37 cellular contexts compared by ENCODE assay signal in genomic region chr13:20134732-20135131, GRCh38. TPM values are rescaled to one million over a fixed set of nuclear protein-coding genes. Genes with fewer than 3 reads are reported as not detected.
"Had no signal": no experiment of that assay in that cellular context is flagged by ENCODE, and none has a peak within 500 bp of the region (broad histone marks: within the 10 kb centered on the region; RNA-seq: fewer than 3 reads in every experiment).

No MANE protein-coding gene starts in this region.

- H3K36me3 ChIP-seq: adrenal gland, esophagus squamous epithelium, gastroesophageal sphincter, WERI-Rb-1 had no signal

- H3K27ac Mint-ChIP-seq: activated B cell treated with CpG ODN at 0.5 μM for 24 hours; activated CD8-positive, alpha-beta T cell treated with anti-CD3 and anti-CD28 coated beads for 36 hours; activated naive CD4-positive, alpha-beta T cell treated with anti-CD3 and anti-CD28 coated beads for 36 hours; activated naive CD4-positive, alpha-beta T cell treated with anti-CD3 and anti-CD28 coated beads, Interleukin-2, amount 50 U/mL, for 24 hours; activated naive CD8-positive, alpha-beta T cell treated with anti-CD3 and anti-CD28 coated beads for 36 hours; activated naive CD8-positive, alpha-beta T cell treated with anti-CD3 and anti-CD28 coated beads, Interleukin-2, amount 50 U/mL, for 24 hours; activated T-helper 1 cell treated with anti-CD3 and anti-CD28 coated beads, Interleukin-12 subunit alpha, Interleukin-12 subunit beta, Interleukin-2, Interleukin-4 antibody, amounts not matched to agents 30 ng/mL and 10 ng/mL and 1 ng/mL, durations not matched to agents 14 hours and 24 hours and 36 hours; activated T-helper 2 cell treated with anti-CD3 and anti-CD28 coated beads, Interferon-gamma antibody, Interleukin-2, Interleukin-4, amounts not matched to agents 10 μg/mL and 5 μg/mL and 100 μg/mL, durations not matched to agents 14 hours and 24 hours and 36 hours; effector memory CD8-positive, alpha-beta T cell; T-helper 17 cell; T-helper 2 cell treated with Interferon-gamma antibody and Interleukin-4, amounts not matched to agents 5 μg/mL and 100 μg/mL, for 36 hours had no signal

- H3K4me1 Mint-ChIP-seq: T-helper 17 cell had no signal

- H3K27me3 ChIP-seq: body of pancreas had no signal

- H3K4me3 ChIP-seq: adrenal gland, body of pancreas, esophagus squamous epithelium, gastroesophageal sphincter had no signal

- H3K36me3 Mint-ChIP-seq: activated naive CD4-positive, alpha-beta T cell treated with anti-CD3 and anti-CD28 coated beads, Interleukin-2, amount 50 U/mL, for 24 hours; activated naive CD8-positive, alpha-beta T cell treated with anti-CD3 and anti-CD28 coated beads for 36 hours had no signal

- ATAC-seq: activated CD4-positive, CD25-positive, alpha-beta regulatory T cell treated with anti-CD3 and anti-CD28 coated beads, Interleukin-2, amount 50 U/mL, for 24 hours; activated CD8-positive, alpha-beta T cell treated with anti-CD3 and anti-CD28 coated beads for 36 hours; activated naive CD8-positive, alpha-beta T cell treated with anti-CD3 and anti-CD28 coated beads, Interleukin-2, amount 50 U/mL, for 24 hours; body of pancreas; effector memory CD8-positive, alpha-beta T cell; gastroesophageal sphincter; T-helper 17 cell had no signal

- H3K4me1 ChIP-seq: adrenal gland had no signal

- DNase-seq: activated B cell treated with CpG ODN at 0.5 μM for 24 hours; activated CD4-positive, alpha-beta T cell treated with anti-CD3 and anti-CD28 coated beads for 48 hours; activated CD4-positive, alpha-beta T cell treated with anti-CD3 and anti-CD28 coated beads, Interleukin-2, amount 50 U/mL, for 1 hour; activated CD4-positive, alpha-beta T cell treated with anti-CD3 and anti-CD28 coated beads, Interleukin-2, amount 50 U/mL, for 48 hours; activated CD8-positive, alpha-beta T cell treated with anti-CD3 and anti-CD28 coated beads for 36 hours; activated naive CD4-positive, alpha-beta T cell treated with anti-CD3 and anti-CD28 coated beads for 36 hours; activated naive CD8-positive, alpha-beta T cell treated with anti-CD3 and anti-CD28 coated beads for 36 hours; activated naive CD8-positive, alpha-beta T cell treated with anti-CD3 and anti-CD28 coated beads, Interleukin-2, amount 50 U/mL, for 24 hours; activated T-cell treated with anti-CD3 and anti-CD28 coated beads, Interleukin-2, amount 50 U/mL, for 1 hour; activated T-cell treated with anti-CD3 and anti-CD28 coated beads, Interleukin-2, amount 50 U/mL, for 48 hours; adrenal gland; amygdala; aorta; body of pancreas; caudate nucleus; cortex of kidney; dermis blood vessel endothelial cell; effector CD4-positive, alpha-beta T cell; effector memory CD8-positive, alpha-beta T cell; esophagus squamous epithelium; foreskin melanocyte; T-helper 1 cell; T-helper 17 cell; T1000; WERI-Rb-1 had no signal

- H3K9me3 ChIP-seq: adrenal gland, body of pancreas, esophagus squamous epithelium, gastroesophageal sphincter had no signal

- H3K9me3 Mint-ChIP-seq: activated B cell treated with CpG ODN at 0.5 μM for 24 hours; activated CD8-positive, alpha-beta T cell treated with anti-CD3 and anti-CD28 coated beads for 36 hours; activated naive CD4-positive, alpha-beta T cell treated with anti-CD3 and anti-CD28 coated beads for 36 hours; activated naive CD4-positive, alpha-beta T cell treated with anti-CD3 and anti-CD28 coated beads, Interleukin-2, amount 50 U/mL, for 24 hours; activated naive CD8-positive, alpha-beta T cell treated with anti-CD3 and anti-CD28 coated beads for 36 hours; activated naive CD8-positive, alpha-beta T cell treated with anti-CD3 and anti-CD28 coated beads, Interleukin-2, amount 50 U/mL, for 24 hours; activated T-helper 1 cell treated with anti-CD3 and anti-CD28 coated beads, Interleukin-12 subunit alpha, Interleukin-12 subunit beta, Interleukin-2, Interleukin-4 antibody, amounts not matched to agents 30 ng/mL and 10 ng/mL and 1 ng/mL, durations not matched to agents 14 hours and 24 hours and 36 hours; activated T-helper 2 cell treated with anti-CD3 and anti-CD28 coated beads, Interferon-gamma antibody, Interleukin-2, Interleukin-4, amounts not matched to agents 10 μg/mL and 5 μg/mL and 100 μg/mL, durations not matched to agents 14 hours and 24 hours and 36 hours; effector memory CD8-positive, alpha-beta T cell; T-helper 2 cell treated with Interferon-gamma antibody and Interleukin-4, amounts not matched to agents 5 μg/mL and 100 μg/mL, for 36 hours had no signal

- H3K27ac ChIP-seq: adrenal gland, body of pancreas, epithelial cell of prostate, esophagus squamous epithelium, gastroesophageal sphincter, WERI-Rb-1 had no signal

- H3K4me3 Mint-ChIP-seq: activated B cell treated with CpG ODN at 0.5 μM for 24 hours; activated CD8-positive, alpha-beta T cell treated with anti-CD3 and anti-CD28 coated beads for 36 hours; activated naive CD4-positive, alpha-beta T cell treated with anti-CD3 and anti-CD28 coated beads for 36 hours; activated naive CD4-positive, alpha-beta T cell treated with anti-CD3 and anti-CD28 coated beads, Interleukin-2, amount 50 U/mL, for 24 hours; activated naive CD8-positive, alpha-beta T cell treated with anti-CD3 and anti-CD28 coated beads for 36 hours; activated naive CD8-positive, alpha-beta T cell treated with anti-CD3 and anti-CD28 coated beads, Interleukin-2, amount 50 U/mL, for 24 hours; activated T-helper 1 cell treated with anti-CD3 and anti-CD28 coated beads, Interleukin-12 subunit alpha, Interleukin-12 subunit beta, Interleukin-2, Interleukin-4 antibody, amounts not matched to agents 30 ng/mL and 10 ng/mL and 1 ng/mL, durations not matched to agents 14 hours and 24 hours and 36 hours; effector memory CD8-positive, alpha-beta T cell; T-helper 17 cell; T-helper 2 cell treated with Interferon-gamma antibody and Interleukin-4, amounts not matched to agents 5 μg/mL and 100 μg/mL, for 36 hours had no signal

RNA-seq across cellular contexts. Expression of gene GJA3, which starts 26.1 kb away (rescaled TPM):
- total RNA-seq: activated T-helper 1 cell treated with anti-CD3 and anti-CD28 coated beads, Interleukin-12 subunit alpha, Interleukin-12 subunit beta, Interleukin-2, Interleukin-4 antibody, amounts not matched to agents 30 ng/mL and 10 ng/mL and 1 ng/mL, durations not matched to agents 14 hours and 24 hours and 36 hours; adrenal gland; body of pancreas; dermis blood vessel endothelial cell; endothelial cell of umbilical vein had no signal
- polyA plus RNA-seq: endothelial cell of umbilical vein had no signal

RNA-seq across cellular contexts. Expression of gene GJB2, which starts 58.0 kb away (rescaled TPM):
- total RNA-seq: activated B cell treated with CpG ODN at 0.5 μM for 24 hours, chondrocyte, endothelial cell of umbilical vein, fibroblast of lung, fibroblast of villous mesenchyme, glomerular endothelial cell, T-helper 17 cell had no signal
- polyA plus RNA-seq: endothelial cell of umbilical vein had no signal
